Comparison of ENCODE assay signal across 26 cellular contexts in genomic region chr13:44347301-44347700, GRCh38. TPM values are rescaled to one million over a fixed set of nuclear protein-coding genes. Genes with fewer than 3 reads are reported as not detected.
"Had no signal": no experiment of that assay in that cellular context is flagged by ENCODE, and none has a peak within 500 bp of the region (broad histone marks: within the 10 kb centered on the region; RNA-seq: fewer than 3 reads in every experiment).

No MANE protein-coding gene starts in this region.

- H3K9me3 ChIP-seq: gastroesophageal sphincter, heart left ventricle, left lung, neutrophil, pancreas, right lobe of liver, suprapubic skin, transverse colon, vagina had no signal

- FAIRE-seq: colon, kidney had no signal

- H3K4me3 Mint-ChIP-seq: naive thymus-derived CD8-positive, alpha-beta T cell; nephron progenitor cell; stimulated activated naive CD8-positive, alpha-beta T cell treated with anti-CD3 and anti-CD28 coated beads, Interleukin-15, amount 100 ng/mL, for 72 hours had no signal

- H2AFZ ChIP-seq: hepatocyte had no signal

- H3K9me3 Mint-ChIP-seq: naive thymus-derived CD8-positive, alpha-beta T cell; stimulated activated naive CD8-positive, alpha-beta T cell treated with anti-CD3 and anti-CD28 coated beads, Interleukin-15, amount 100 ng/mL, for 72 hours had no signal

- H3K27ac ChIP-seq: dorsolateral prefrontal cortex, epithelial cell of prostate, gastroesophageal sphincter, heart left ventricle, hepatocyte, left lung, neutrophil, pancreas, right lobe of liver, suprapubic skin, vagina had no signal

- ATAC-seq: esophagus mucosa; gastroesophageal sphincter; heart left ventricle; left cardiac atrium; left lung; naive thymus-derived CD8-positive, alpha-beta T cell; pancreas; stimulated activated naive CD8-positive, alpha-beta T cell treated with anti-CD3 and anti-CD28 coated beads, Interleukin-15, amount 100 ng/mL, for 72 hours had no signal

- H3K36me3 ChIP-seq: gastroesophageal sphincter, heart left ventricle, left lung, neutrophil, pancreas, right lobe of liver, suprapubic skin, transverse colon, vagina had no signal

- H3K4me2 ChIP-seq: hepatocyte had no signal

- DNase-seq: dorsolateral prefrontal cortex; effector CD4-positive, alpha-beta T cell; heart left ventricle; kidney; left cardiac atrium; left lung; naive thymus-derived CD8-positive, alpha-beta T cell; nephron progenitor cell; pancreas; right lobe of liver; stimulated activated CD4-positive, alpha-beta T cell treated with anti-CD3 and anti-CD28 coated beads, Interleukin-12 subunit alpha, Interleukin-12 subunit beta, amount 100 ng/mL, for 4 hours; stimulated activated CD4-positive, alpha-beta T cell treated with anti-CD3 and anti-CD28 coated beads, Interleukin-1b, Interleukin-23, amount 100 ng/mL, for 48 hours; stimulated activated CD4-positive, alpha-beta T cell treated with anti-CD3 and anti-CD28 coated beads, Interleukin-4, amount 100 ng/mL, for 1 hour; stimulated activated CD8-positive, alpha-beta memory T cell treated with anti-CD3 and anti-CD28 coated beads, Interleukin-4, amount 100 ng/mL, for 48 hours; stimulated activated naive CD4-positive, alpha-beta T cell; stimulated activated naive CD8-positive, alpha-beta T cell treated with anti-CD3 and anti-CD28 coated beads, Interleukin-15, amount 100 ng/mL, for 72 hours; transverse colon had no signal

- H3K27ac Mint-ChIP-seq: naive thymus-derived CD8-positive, alpha-beta T cell; nephron progenitor cell; stimulated activated naive CD8-positive, alpha-beta T cell treated with anti-CD3 and anti-CD28 coated beads, Interleukin-15, amount 100 ng/mL, for 72 hours had no signal

- H3K4me3 ChIP-seq: dorsolateral prefrontal cortex, gastroesophageal sphincter, heart left ventricle, hepatocyte, left lung, pancreas, right lobe of liver, smooth muscle cell, suprapubic skin, transverse colon, vagina had no signal

- H3K4me1 ChIP-seq: gastroesophageal sphincter, left lung, pancreas, right lobe of liver, vagina had no signal

- H3K27me3 Mint-ChIP-seq: stimulated activated naive CD8-positive, alpha-beta T cell treated with anti-CD3 and anti-CD28 coated beads, Interleukin-15, amount 100 ng/mL, for 72 hours had no signal

- H3K27me3 ChIP-seq: dorsolateral prefrontal cortex, gastroesophageal sphincter, heart left ventricle, hepatocyte, left lung, neutrophil, pancreas, right lobe of liver, suprapubic skin, transverse colon, vagina had no signal

- H3K36me3 Mint-ChIP-seq: naive thymus-derived CD8-positive, alpha-beta T cell had no signal

- H3K79me2 ChIP-seq: hepatocyte had no signal

RNA-seq across cellular contexts. Expression of gene SERP2, which starts 26.3 kb away (rescaled TPM):
- total RNA-seq: naive thymus-derived CD8-positive, alpha-beta T cell had no signal
